ENCODE assay signal across 13 cellular contexts in genomic region chr1:225818229-225818628, GRCh38. TPM values are rescaled to one million over a fixed set of nuclear protein-coding genes. Genes with fewer than 3 reads are reported as not detected.
DNase-seq lines count a peak whose midpoint lies in the region; ATAC-seq and TF ChIP-seq lines count a peak whose summit lies in the region.
"Had no signal": no experiment of that assay in that cellular context is flagged by ENCODE, and none has a peak within 500 bp of the region (broad histone marks: within the 10 kb centered on the region; RNA-seq: fewer than 3 reads in every experiment).

No MANE protein-coding gene starts in this region.

- TF ChIP-seq CTCF in RWPE1 (conservative IDR thresholded peaks at IDR 0.05; ENCODE audit: low read depth) (no peak), glutamatergic neuron (IDR thresholded peaks at IDR 0.05; ENCODE audit: partially characterized antibody, unreplicated experiment) (no peak), A673 (conservative IDR thresholded peaks at IDR 0.05; ENCODE audit: low read depth, low read length) (no peak)

- H3K36me3 ChIP-seq in ACC112 (ENCODE audit: insufficient read depth, low read length) (no peaks in the 10 kb centered on the region), rectal smooth muscle tissue (ENCODE audit: control insufficient read depth, insufficient read depth, low read length) (no peaks in the 10 kb centered on the region), A673 (ENCODE audit: insufficient read depth, low read length, poor library complexity, severe bottlenecking) (no peaks in the 10 kb centered on the region)

- H3K4me1 ChIP-seq in ACC112 (ENCODE audit: control insufficient read depth, insufficient read depth, low read length, unreplicated experiment) (peaks cover 40% of the 10 kb centered on the region), rectal smooth muscle tissue (ENCODE audit: control insufficient read depth, insufficient read depth, low read length) (peaks cover 45% of the 10 kb centered on the region), A673 (ENCODE audit: insufficient read depth, low read length, poor library complexity, severe bottlenecking) (peaks cover 17% of the 10 kb centered on the region)

- H3K27me3 ChIP-seq in ACC112 (ENCODE audit: insufficient read depth, low read length) (no peaks in the 10 kb centered on the region), rectal smooth muscle tissue (ENCODE audit: control insufficient read depth, insufficient read depth, low read length) (no peaks in the 10 kb centered on the region), A673 (replicated peaks; ENCODE audit: insufficient read depth, low read depth, low read length, poor library complexity) (no peaks in the 10 kb centered on the region)

- H3K27ac Mint-ChIP-seq in glutamatergic neuron (ENCODE audit: unreplicated experiment) = peak overlapping the region; percentile 83
- H3K27ac Mint-ChIP-seq: B cell, memory B cell had no signal

- no peak overlapping the region for H3K4me3 ChIP-seq in ACC112 (ENCODE audit: low read depth, low read length)
- H3K4me3 ChIP-seq in rectal smooth muscle tissue (ENCODE audit: low read length) = no peak overlapping the region
- no peak overlapping the region for H3K4me3 ChIP-seq in A673 (ENCODE audit: low read depth, low read length, poor library complexity, severe bottlenecking)

- peak overlapping the region; percentile 87 for H3K27ac ChIP-seq in ACC112 (ENCODE audit: low read depth, low read length)
- peak overlapping the region; percentile 93 for H3K27ac ChIP-seq in RWPE1
- peak overlapping the region; percentile 79 for H3K27ac ChIP-seq in rectal smooth muscle tissue (ENCODE audit: low read depth, low read length)
- no peak overlapping the region for H3K27ac ChIP-seq in A673 (ENCODE audit: low read depth, low read length, poor library complexity, severe bottlenecking)

- intact Hi-C loops in A673 (cut with micrococcal nuclease; ENCODE audit: unreplicated experiment) = no loop called here

- POLR2A ChIA-PET in RWPE1 (lab: Yijun Ruan, JAX; ENCODE audit: low non-redundant PET) = no interaction called here
- POLR2A ChIA-PET in A673 (lab: Charles Lee; ENCODE audit: low non-redundant PET) = no interaction called here

- CTCF ChIA-PET in RWPE1 (lab: Yijun Ruan, JAX) = interaction anchor here (0.6 to 1.0 kb wide), 4 partner anchors 10 to 734 kb away, joined by 3 to 8 read pairs (median 4); partner anchors contain the start of gene SRP9
- CTCF ChIA-PET in A673 (lab: Charles Lee) = interaction anchor here (0.7 kb wide), 1 partner anchor 197 kb away, joined by 3 read pairs; no protein-coding TSS in a partner anchor

- no peak for ATAC-seq in HG03280 (IDR thresholded peaks at IDR 0.05; ENCODE audit: unreplicated experiment)
- ATAC-seq: activated T-cell treated with anti-CD3 and anti-CD28 coated beads, Interleukin-2, amount 50 U/mL, for 4 hours had no signal

- H3K4me3 Mint-ChIP-seq in glutamatergic neuron (ENCODE audit: unreplicated experiment) = peak overlapping the region; percentile 54
- H3K4me3 Mint-ChIP-seq: activated T-cell treated with anti-CD3 and anti-CD28 coated beads, Interleukin-2, amount 50 U/mL, for 4 hours; B cell; memory B cell had no signal

- H3K4me1 Mint-ChIP-seq in glutamatergic neuron (ENCODE audit: low read depth, unreplicated experiment) = peaks cover 48% of the 10 kb centered on the region
- H3K4me1 Mint-ChIP-seq: B cell, memory B cell had no signal

- DNase-seq in RWPE1 (ENCODE audit: low spot score) = no peak
- DNase-seq in glutamatergic neuron = no peak
- DNase-seq in A673 (ENCODE audit: low spot score) = no peak
- no peak for DNase-seq in activated CD4-positive, alpha-beta T cell treated with anti-CD3 and anti-CD28 coated beads for 48 hours
- DNase-seq in GM19238 (ENCODE audit: insufficient read length, low spot score) = no peak
- DNase-seq: activated T-cell treated with anti-CD3 and anti-CD28 coated beads, Interleukin-2, amount 50 U/mL, for 4 hours; KG1; NCI-H2171 had no signal

- H3K79me2 ChIP-seq in ACC112 (ENCODE audit: control insufficient read depth, insufficient read depth, low read length, unreplicated experiment) = peaks cover 20% of the 10 kb centered on the region

- peak overlapping the region; percentile 64 for H2AFZ ChIP-seq in ACC112 (ENCODE audit: low read length, unreplicated experiment)

- H3K9ac ChIP-seq in rectal smooth muscle tissue (ENCODE audit: low read length) = no peak overlapping the region

- no peaks in the 10 kb centered on the region for H3K36me3 Mint-ChIP-seq in glutamatergic neuron (ENCODE audit: unreplicated experiment)
- H3K36me3 Mint-ChIP-seq: memory B cell had no signal

- H3K27me3 Mint-ChIP-seq in glutamatergic neuron (ENCODE audit: unreplicated experiment) = no peaks in the 10 kb centered on the region
- H3K27me3 Mint-ChIP-seq: B cell, memory B cell had no signal

- peaks cover 7% of the 10 kb centered on the region for H3K9me3 Mint-ChIP-seq in glutamatergic neuron (ENCODE audit: unreplicated experiment)
- H3K9me3 Mint-ChIP-seq: activated T-cell treated with anti-CD3 and anti-CD28 coated beads, Interleukin-2, amount 50 U/mL, for 4 hours; memory B cell had no signal

- no TSS peak for BruUV-seq in A673 (replicated peaks; lab: Mats Ljungman, UMichigan)

- H3K9me3 ChIP-seq in A673 (ENCODE audit: low read depth, low read length, poor library complexity, severe bottlenecking) = no peaks in the 10 kb centered on the region

RNA-seq across cellular contexts. Expression of gene EPHX1, which starts 8.3 kb away (rescaled TPM):
- 60.4 TPM for total RNA-seq in glutamatergic neuron (ENCODE audit: unreplicated experiment)
- total RNA-seq in A673 (2021) = 22.4 and 22.8 TPM in 2 replicates

RNA-seq across cellular contexts. Expression of gene SRP9, which starts 40.6 kb away (rescaled TPM):
- total RNA-seq in glutamatergic neuron (ENCODE audit: unreplicated experiment) (364 TPM), A673 (2021) (486 and 491 TPM in 2 replicates)
